ENCODE assay signal across 8 cellular contexts in genomic region chr6:43020847-43021246, GRCh38. TPM values are rescaled to one million over a fixed set of nuclear protein-coding genes. Genes with fewer than 3 reads are reported as not detected.
DNase-seq lines count a peak whose midpoint lies in the region; ATAC-seq and TF ChIP-seq lines count a peak whose summit lies in the region.

No MANE protein-coding gene starts in this region.

- H3K9me2 ChIP-seq in Loucy (replicated peaks; ENCODE audit: low read depth, low read length): no peaks in the 10 kb centered on the region

- no peak for DNase-seq in CD4-positive, alpha-beta T cell
- DNase-seq in chondrocyte (ENCODE audit: low spot score): no peak
- no peak for DNase-seq in kidney tubule cell (ENCODE audit: low spot score)
- no peak for DNase-seq in stimulated activated CD4-positive, alpha-beta T cell treated with anti-CD3 and anti-CD28 coated beads, Interleukin-4, amount 100 ng/mL, for 24 hours
- no peak for DNase-seq in foreskin melanocyte
- DNase-seq in NOMO-1 treated with dmso at 0.1 percent for 144 hours (lab: John Stamatoyannopoulos, UW; ENCODE audit: unreplicated experiment): no peak

- CTCF ChIA-PET in CD4-positive, alpha-beta T cell (lab: Charles Lee): interaction anchor here (1.6 to 1.9 kb wide), 2 partner anchors 33 to 120 kb away, joined by 3 to 4 read pairs; partner anchors contain the start of gene CUL7

- H3K36me3 ChIP-seq in Loucy (ENCODE audit: insufficient read depth, low read length) (peaks cover 15% of the 10 kb centered on the region; the same call in 1 of the 2 replicates), muscle layer of colon (ENCODE audit: insufficient read depth, low read length) (peaks cover 43% of the 10 kb centered on the region)

- H3K79me2 ChIP-seq in Loucy (ENCODE audit: insufficient read depth, low read length): peaks cover 64% of the 10 kb centered on the region

- H3K9me3 ChIP-seq in CD4-positive, alpha-beta T cell (ENCODE audit: control insufficient read depth, low read length): no peaks in the 10 kb centered on the region
- no peaks in the 10 kb centered on the region for H3K9me3 ChIP-seq in Loucy (ENCODE audit: insufficient read depth, low read depth, low read length)
- no peaks in the 10 kb centered on the region for H3K9me3 ChIP-seq in muscle layer of colon (ENCODE audit: low read length)

- ATAC-seq in CD4-positive, alpha-beta T cell (ENCODE audit: poor library complexity): no peak

- peak overlapping the region; percentile 94 for H3K4me2 ChIP-seq in Loucy (ENCODE audit: low read depth, low read length, poor library complexity, severe bottlenecking)

- peaks cover 44% of the 10 kb centered on the region for H3K4me1 Mint-ChIP-seq in CD4-positive, alpha-beta T cell (ENCODE audit: low read depth)
- H3K4me1 Mint-ChIP-seq in chondrocyte (ENCODE audit: low read depth): peaks cover 39% of the 10 kb centered on the region

- H3K9ac ChIP-seq in Loucy (ENCODE audit: low read depth, low read length, poor library complexity, severe bottlenecking) (peak overlapping the region; percentile 80), muscle layer of colon (ENCODE audit: low read length) (peak overlapping the region; percentile 65)

- H3K27ac ChIP-seq in CD4-positive, alpha-beta T cell (ENCODE audit: low read depth, low read length): peak overlapping the region; percentile 62
- H3K27ac ChIP-seq in muscle layer of colon (ENCODE audit: low read depth, low read length): peak overlapping the region; percentile 90

- H3K27me3 Mint-ChIP-seq in CD4-positive, alpha-beta T cell: no peaks in the 10 kb centered on the region
- no peaks in the 10 kb centered on the region for H3K27me3 Mint-ChIP-seq in chondrocyte (ENCODE audit: low read depth)

- no peaks in the 10 kb centered on the region for H3F3A ChIP-seq in Loucy (ENCODE audit: low read depth)

- POLR2A ChIA-PET in CD4-positive, alpha-beta T cell (lab: Charles Lee): interaction anchor here (0.6 to 3.5 kb wide), 11 partner anchors 12 to 275 kb away, joined by 3 to 25 read pairs (median 6); partner anchors contain the start of genes CNPY3, CUL7, KLC4 and MRPL2

- intact Hi-C loops in CD4-positive, alpha-beta T cell (cut with DNase I, micrococcal nuclease): no loop called here

- H3K36me3 Mint-ChIP-seq in CD4-positive, alpha-beta T cell (ENCODE audit: low read depth): peaks cover 64% of the 10 kb centered on the region
- peaks cover 19% of the 10 kb centered on the region for H3K36me3 Mint-ChIP-seq in chondrocyte (ENCODE audit: low read depth)

- H3K4me1 ChIP-seq in Loucy (ENCODE audit: insufficient read depth, low read length, poor library complexity, severe bottlenecking) (peaks cover 34% of the 10 kb centered on the region), muscle layer of colon (ENCODE audit: insufficient read depth, low read length) (peaks cover 39% of the 10 kb centered on the region)

- peak overlapping the region; percentile 83 for H3K27ac Mint-ChIP-seq in CD4-positive, alpha-beta T cell
- H3K27ac Mint-ChIP-seq in chondrocyte (ENCODE audit: unreplicated experiment): peak overlapping the region; percentile 80

- H3K9me3 Mint-ChIP-seq in CD4-positive, alpha-beta T cell: no peaks in the 10 kb centered on the region
- H3K9me3 Mint-ChIP-seq in chondrocyte (ENCODE audit: low read depth): no peaks in the 10 kb centered on the region

- no peaks in the 10 kb centered on the region for H3K27me3 ChIP-seq in CD4-positive, alpha-beta T cell (ENCODE audit: control insufficient read depth, insufficient read depth, low read length)
- H3K27me3 ChIP-seq in Loucy (ENCODE audit: insufficient read depth, low read length, poor library complexity, severe bottlenecking): no peaks in the 10 kb centered on the region
- no peaks in the 10 kb centered on the region for H3K27me3 ChIP-seq in muscle layer of colon (ENCODE audit: control insufficient read depth in 1 of 2, insufficient read depth in 2 of 2, low read length in 2 of 2)

- peak overlapping the region; percentile 98 for H3K4me3 Mint-ChIP-seq in CD4-positive, alpha-beta T cell
- H3K4me3 Mint-ChIP-seq in chondrocyte (ENCODE audit: unreplicated experiment): peak overlapping the region; percentile 69

- TF ChIP-seq CTCF in CD4-positive, alpha-beta T cell (IDR thresholded peaks at IDR 0.05): no peak
- TF ChIP-seq CTCF in Loucy (conservative IDR thresholded peaks at IDR 0.05; ENCODE audit: low read length) (no peak), chondrocyte (IDR thresholded peaks at IDR 0.05) (no peak)

- peak overlapping the region; percentile 53 for H2AFZ ChIP-seq in Loucy (ENCODE audit: low read length)

- H4K20me1 ChIP-seq in Loucy (ENCODE audit: insufficient read depth, low read length, poor library complexity, severe bottlenecking): peaks cover 23% of the 10 kb centered on the region

- peak overlapping the region; percentile 90 for H3K4me3 ChIP-seq in Loucy (ENCODE audit: low read length, poor library complexity, severe bottlenecking)
- H3K4me3 ChIP-seq in muscle layer of colon (ENCODE audit: low read depth in 1 of 2, low read length in 2 of 2): peak overlapping the region; percentile 75 to 95

RNA-seq across cellular contexts. Expression of gene RRP36, which starts 0.6 kb away (rescaled TPM):
- total RNA-seq in CD4-positive, alpha-beta T cell: 10 to 100 TPM; 17.2 to 17.7 TPM
- total RNA-seq in chondrocyte: 58.6 to 75.2 TPM (median 63.2 TPM) in 3 replicates

RNA-seq across cellular contexts. Expression of gene KLHDC3, which starts 6.8 kb away (rescaled TPM):
- total RNA-seq in CD4-positive, alpha-beta T cell: 10 to 100 TPM; 21.0 to 22.3 TPM
- 66.3 to 96.9 TPM (median 90.3 TPM) in 3 replicates for total RNA-seq in chondrocyte

RNA-seq across cellular contexts. Expression of gene MEA1, which starts 7.1 kb away (rescaled TPM):
- total RNA-seq in CD4-positive, alpha-beta T cell: 10 to 100 TPM; 13.6 to 17.0 TPM
- total RNA-seq in chondrocyte: 71.1 to 86.2 TPM (median 71.6 TPM) in 3 replicates

RNA-seq across cellular contexts. Expression of gene CUL7, which starts 32.8 kb away (rescaled TPM):
- total RNA-seq in CD4-positive, alpha-beta T cell: 1 to 10 TPM; 5.9 to 6.9 TPM
- total RNA-seq in chondrocyte: 53.6 to 64.8 TPM (median 54.3 TPM) in 3 replicates

RNA-seq across cellular contexts. Expression of gene PPP2R5D, which starts 36.5 kb away (rescaled TPM):
- 10 to 100 TPM; 15.3 to 17.5 TPM for total RNA-seq in CD4-positive, alpha-beta T cell
- 34.0 to 40.4 TPM (median 39.3 TPM) in 3 replicates for total RNA-seq in chondrocyte
